In genomic region chr1:148459694-148460093, GRCh38 we compare ENCODE assay signal across 7 cellular contexts. TPM values are rescaled to one million over a fixed set of nuclear protein-coding genes. Genes with fewer than 3 reads are reported as not detected.
DNase-seq lines count a peak whose midpoint lies in the region; ATAC-seq and TF ChIP-seq lines count a peak whose summit lies in the region.
"Not testable (repeated sequence)": the region's sequence is repeated elsewhere in the genome, so short reads cannot be mapped to it uniquely, and the experiment has no call there.

No MANE protein-coding gene starts in this region.

- POLR2A ChIA-PET in activated CD4-positive, alpha-beta memory T cell treated with anti-CD3 and anti-CD28 coated beads for 36 hours (lab: Charles Lee): interaction anchor here (0.7 kb wide), 1 partner anchor 71 kb away, joined by 5 read pairs; no protein-coding TSS in a partner anchor

- not testable (repeated sequence) for H2BK5ac ChIP-seq in mesenchymal stem cell (ENCODE audit: low read depth, low read length, poor library complexity, severe bottlenecking)

- intact Hi-C loops in activated CD4-positive, alpha-beta memory T cell treated with anti-CD3 and anti-CD28 coated beads for 36 hours (cut with micrococcal nuclease); gastrocnemius medialis (cut with DNase I; ENCODE audit: low total_unique reads): not testable (repeated sequence)

- peak overlapping the region; percentile 67 for H3K4me2 ChIP-seq in GM23248 (ENCODE audit: unreplicated experiment)
- H3K4me2 ChIP-seq in OCI-LY3 (ENCODE audit: low read length); mesenchymal stem cell (ENCODE audit: low read length, poor library complexity, severe bottlenecking): not testable (repeated sequence)

- H2BK120ac ChIP-seq in mesenchymal stem cell (ENCODE audit: low read depth, low read length): not testable (repeated sequence)

- H3K36me3 Mint-ChIP-seq in activated CD4-positive, alpha-beta memory T cell treated with anti-CD3 and anti-CD28 coated beads for 36 hours; brain: not testable (repeated sequence)

- not testable (repeated sequence) for H3K36me3 ChIP-seq in GM23248 (ENCODE audit: low read depth); OCI-LY3 (replicated peaks; ENCODE audit: low read depth, low read length); mesenchymal stem cell (ENCODE audit: control insufficient read depth in 1 of 2, insufficient read depth in 2 of 2, low read depth in 1 of 2, low read length in 2 of 2); gastrocnemius medialis

- not testable (repeated sequence) for H3K27me3 ChIP-seq in GM23248 (replicated peaks; ENCODE audit: insufficient read depth); OCI-LY3 (ENCODE audit: low read depth, low read length); mesenchymal stem cell (ENCODE audit: control insufficient read depth in 1 of 2, insufficient read depth in 1 of 2, low read length in 2 of 2); gastrocnemius medialis

- ATAC-seq in gastrocnemius medialis: not testable (repeated sequence)

- H3K79me2 ChIP-seq in GM23248 (ENCODE audit: insufficient read depth); OCI-LY3 (ENCODE audit: low read length): not testable (repeated sequence)

- TF ChIP-seq POLR2A in gastrocnemius medialis (IDR thresholded peaks at IDR 0.05): peak; percentile 10 to 18

- not testable (repeated sequence) for H3K4me1 Mint-ChIP-seq in activated CD4-positive, alpha-beta memory T cell treated with anti-CD3 and anti-CD28 coated beads for 36 hours (ENCODE audit: low read depth); brain

- not testable (repeated sequence) for H3K18ac ChIP-seq in mesenchymal stem cell (ENCODE audit: low read depth in 1 of 2, low read length in 2 of 2)

- not testable (repeated sequence) for H3K4ac ChIP-seq in mesenchymal stem cell (ENCODE audit: low read depth in 1 of 2, low read length in 2 of 2)

- not testable (repeated sequence) for H2BK12ac ChIP-seq in mesenchymal stem cell (ENCODE audit: low read length in 2 of 2)

- peak overlapping the region; percentile 30; the same call in 1 of the 2 replicates for H3K27ac ChIP-seq in GM23248
- peak overlapping the region; percentile 73 for H3K27ac ChIP-seq in OCI-LY3 (ENCODE audit: low read length)
- not testable (repeated sequence) for H3K27ac ChIP-seq in mesenchymal stem cell (ENCODE audit: low read length, poor library complexity, severe bottlenecking)
- peak overlapping the region in 1 of 4 donors; percentile 52 for H3K27ac ChIP-seq in gastrocnemius medialis

- not testable (repeated sequence) for H3K14ac ChIP-seq in mesenchymal stem cell (ENCODE audit: low read length in 2 of 2)

- H2AK5ac ChIP-seq in mesenchymal stem cell (ENCODE audit: low read length, severe bottlenecking): not testable (repeated sequence)

- in situ Hi-C loops in GM23248 (cut with MboI); gastrocnemius medialis (cut with MboI; ENCODE audit: low sequenced_read_pairs in 4 of 4): not testable (repeated sequence)

- WGBS in GM23248 (ENCODE audit: low coverage in 1 of 2, low lambda C conversion rate in 2 of 2, missing lambda C conversion rate in 2 of 2), 2 experiments: 0% methylated on average over 17 of the region's 28 CpGs; no CpG with 5 or more reads in 1 of the 2 experiments
- no CpG with 5 or more reads among the region's 28 CpGs for WGBS in mesenchymal stem cell

- not testable (repeated sequence) for H3K9me2 ChIP-seq in GM23248 (ENCODE audit: insufficient read depth)

- peak overlapping the region; percentile 80 for H3K27ac Mint-ChIP-seq in activated CD4-positive, alpha-beta memory T cell treated with anti-CD3 and anti-CD28 coated beads for 36 hours
- not testable (repeated sequence) for H3K27ac Mint-ChIP-seq in brain

- H2AFZ ChIP-seq in GM23248: peak overlapping the region; percentile 76
- H2AFZ ChIP-seq in OCI-LY3 (ENCODE audit: low read depth, low read length); mesenchymal stem cell (ENCODE audit: low read depth, low read length): not testable (repeated sequence)

- not testable (repeated sequence) for H2BK15ac ChIP-seq in mesenchymal stem cell (ENCODE audit: low read depth, poor library complexity, severe bottlenecking)

- not testable (repeated sequence) for DNase-seq in GM23248; activated CD4-positive, alpha-beta memory T cell treated with anti-CD3 and anti-CD28 coated beads for 36 hours; fibroblast of pulmonary artery (ENCODE audit: low read depth); mesenchymal stem cell; gastrocnemius medialis

- not testable (repeated sequence) for H3K23ac ChIP-seq in mesenchymal stem cell (ENCODE audit: low read length in 2 of 2)

- TF ChIP-seq CTCF in OCI-LY3 (IDR thresholded peaks at IDR 0.05; ENCODE audit: low read depth, low read length); brain (conservative IDR thresholded peaks at IDR 0.05); fibroblast of pulmonary artery (IDR thresholded peaks at IDR 0.05; ENCODE audit: low read length, missing control alignments); gastrocnemius medialis (IDR thresholded peaks at IDR 0.05 in 4 of 5, conservative IDR thresholded peaks at IDR 0.05 in 1 of 5): not testable (repeated sequence)

- peak overlapping the region; percentile 69 for H3K4me3 Mint-ChIP-seq in activated CD4-positive, alpha-beta memory T cell treated with anti-CD3 and anti-CD28 coated beads for 36 hours
- peak overlapping the region in 4 of 5 experiments; percentile 57 to 80 (median 66) for H3K4me3 Mint-ChIP-seq in brain

- not testable (repeated sequence) for H3K9me3 ChIP-seq in GM23248 (ENCODE audit: low read depth); OCI-LY3 (ENCODE audit: insufficient read depth, low read length); mesenchymal stem cell (ENCODE audit: control insufficient read depth, low read length); gastrocnemius medialis

- H3F3A ChIP-seq in GM23248 (ENCODE audit: insufficient read depth): not testable (repeated sequence)

- H4K8ac ChIP-seq in mesenchymal stem cell (ENCODE audit: low read length): not testable (repeated sequence)

- CTCF ChIA-PET in activated CD4-positive, alpha-beta memory T cell treated with anti-CD3 and anti-CD28 coated beads for 36 hours (lab: Charles Lee): not testable (repeated sequence)

- H3K27me3 Mint-ChIP-seq in activated CD4-positive, alpha-beta memory T cell treated with anti-CD3 and anti-CD28 coated beads for 36 hours; brain: not testable (repeated sequence)

- H3K9me3 Mint-ChIP-seq in activated CD4-positive, alpha-beta memory T cell treated with anti-CD3 and anti-CD28 coated beads for 36 hours; brain: not testable (repeated sequence)

- H3K4me1 ChIP-seq in GM23248 (ENCODE audit: insufficient read depth); OCI-LY3 (ENCODE audit: low read length); mesenchymal stem cell (ENCODE audit: control insufficient read depth, insufficient read depth, low read depth, low read length); gastrocnemius medialis: not testable (repeated sequence)

- not testable (repeated sequence) for H4K20me1 ChIP-seq in GM23248 (ENCODE audit: insufficient read depth); OCI-LY3 (ENCODE audit: insufficient read depth, low read length)

- H4K91ac ChIP-seq in mesenchymal stem cell (ENCODE audit: low read length): not testable (repeated sequence)

- H3K9ac ChIP-seq in GM23248: peak overlapping the region; percentile 72
- peak overlapping the region; percentile 75; the same call in 1 of the 2 replicates for H3K9ac ChIP-seq in OCI-LY3 (ENCODE audit: low read length)
- peak overlapping the region; percentile 70 for H3K9ac ChIP-seq in mesenchymal stem cell (ENCODE audit: low read length)

- H3K4me3 ChIP-seq in GM23248 (peak overlapping the region; percentile 77), OCI-LY3 (ENCODE audit: low read length) (peak overlapping the region; percentile 76), fibroblast of pulmonary artery (replicated peaks; ENCODE audit: low read depth, low read length) (peak overlapping the region; percentile 54), mesenchymal stem cell (ENCODE audit: insufficient read depth in 1 of 2, low read depth in 1 of 2, low read length in 2 of 2) (peak overlapping the region in 1 of 2 experiments; percentile 75), gastrocnemius medialis (peak overlapping the region; percentile 54 to 69 (median 61))

- H3K79me1 ChIP-seq in mesenchymal stem cell (replicated peaks; ENCODE audit: low read length, poor library complexity, severe bottlenecking): not testable (repeated sequence)

RNA-seq across cellular contexts. Expression of gene PPIAL4G, which starts 23.4 kb away (rescaled TPM):
- total RNA-seq in GM23248 (2014; rRNA removed; shearing (Covaris generic)): not detected in 2 replicates
- polyA plus RNA-seq in GM23248 (2016; fragmentation: Nextera tagmentation; extraction: Ambion mirVana): not detected in 2 replicates
- total RNA-seq in activated CD4-positive, alpha-beta memory T cell treated with anti-CD3 and anti-CD28 coated beads for 36 hours: under 1 TPM; 0.12 to 0.14 TPM
- polyA plus RNA-seq in brain (ENCODE audit: insufficient read depth, low read depth, low replicate concordance): not detected
- not detected for polyA plus RNA-seq in mesenchymal stem cell (2013, experiment 1 of 2)
- 0.01 TPM for polyA plus RNA-seq in mesenchymal stem cell (2013, experiment 2 of 2)
- total RNA-seq in gastrocnemius medialis: not detected
